12 cellular contexts compared by ENCODE assay signal in genomic region chr10:93440591-93441012, GRCh38. TPM values are rescaled to one million over a fixed set of nuclear protein-coding genes. Genes with fewer than 3 reads are reported as not detected.
A peak's percentile ranks its signal among the peaks of the same experiment; 100 is the strongest.
DNase-seq lines count a peak whose midpoint lies in the region; ATAC-seq, FAIRE-seq and TF ChIP-seq lines count a peak whose summit lies in the region.
"Had no signal": no experiment of that assay in that cellular context is flagged by ENCODE, and none has a peak within 500 bp of the region (broad histone marks: within the 10 kb centered on the region; RNA-seq: fewer than 3 reads in every experiment).

No MANE protein-coding gene starts in this region.

- peak overlapping the region; percentile 67; the same call in 1 of the 2 replicates for H3K56ac ChIP-seq in IMR-90 (ENCODE audit: extremely low read depth, insufficient read depth, low read length)

- no peak for FAIRE-seq in A549 (lab: Jason Lieb, UNC)
- FAIRE-seq: H1, TTC549 had no signal

- POLR2A ChIA-PET in A549 (lab: Yijun Ruan, JAX), result interaction anchor here (0.6 to 2.7 kb wide), 4 partner anchors 17 to 35 kb away, joined by 3 to 8 read pairs (median 4); no protein-coding TSS in a partner anchor
- POLR2A ChIA-PET in IMR-90 (lab: Charles Lee; ENCODE audit: unreplicated experiment), result interaction anchor here (0.5 to 1.1 kb wide), 2 partner anchors 26 to 41 kb away, joined by 3 to 4 read pairs; partner anchors contain the start of gene MYOF

- dilution Hi-C loops in IMR-90 (cut with HindIII; ENCODE audit: low sequenced_read_pairs, unreplicated experiment), result no loop called here

- peak overlapping the region; percentile 45; the same call in 1 of the 2 replicates for H3K9ac ChIP-seq in IMR-90 (ENCODE audit: low read depth, low read length)

- no peak overlapping the region for H2AFZ ChIP-seq in IMR-90 (replicated peaks; ENCODE audit: low read length, poor library complexity)

- CTCF ChIA-PET in A549 (lab: Yijun Ruan, JAX) (interaction anchor here (1.2 to 12.3 kb wide), 9 partner anchors 10 to 64 kb away, joined by 3 to 98 read pairs (median 11); partner anchors contain the start of gene MYOF), IMR-90 (lab: Yijun Ruan, JAX) (interaction anchor here (0.5 to 3.2 kb wide), 5 partner anchors 19 to 657 kb away, joined by 3 to 14 read pairs (median 3); partner anchors contain the start of gene MYOF)

- H3K36me3 Mint-ChIP-seq in nephron (ENCODE audit: low read depth), result peaks cover 5% of the 10 kb centered on the region

- H2AK9ac ChIP-seq in IMR-90 (replicated peaks; ENCODE audit: low read depth, low read length, poor library complexity), result no peak overlapping the region

- H3K79me1 ChIP-seq in IMR-90 (ENCODE audit: low read depth in 1 of 2, low read length in 2 of 2), result peaks cover 31 to 52% of the 10 kb centered on the region in 2 experiments

- TF ChIP-seq POLR2A in A549 (IDR thresholded peaks at IDR 0.05; ENCODE audit: low read length) (no peak), IMR-90 (IDR thresholded peaks at IDR 0.05; ENCODE audit: low read depth, low read length) (no peak)

- peak overlapping the region; percentile 84 for H3K23ac ChIP-seq in IMR-90 (ENCODE audit: low read depth, low read length)

- H3K4me1 ChIP-seq in A549, result peaks cover 95% of the 10 kb centered on the region
- peaks cover 41% of the 10 kb centered on the region for H3K4me1 ChIP-seq in IMR-90 (ENCODE audit: control insufficient read depth, insufficient read depth, low read length)

- peak overlapping the region; percentile 57 to 71 for H4K8ac ChIP-seq in IMR-90 (ENCODE audit: low read depth in 2 of 2, low read length in 2 of 2)

- peak overlapping the region; percentile 85 for H2BK5ac ChIP-seq in IMR-90 (ENCODE audit: low read depth, low read length, poor library complexity, severe bottlenecking)

- peak overlapping the region in 2 of 3 experiments; percentile 1 to 10 for H3K4me3 Mint-ChIP-seq in nephron

- H3K4me2 ChIP-seq in A549 (peak overlapping the region; percentile 83), IMR-90 (ENCODE audit: low read depth, low read length) (peak overlapping the region; percentile 21)

- peaks cover 24% of the 10 kb centered on the region for H3K9me1 ChIP-seq in IMR-90 (ENCODE audit: insufficient read depth, low read length)

- H3K4me3 ChIP-seq in A549 (no peak overlapping the region), IMR-90 (ENCODE audit: insufficient read depth, low read depth, low read length) (no peak overlapping the region)

- TF ChIP-seq RAD21 in A549 (conservative IDR thresholded peaks at IDR 0.05 in 1 of 2, IDR thresholded peaks at IDR 0.05 in 1 of 2), result no peak
- TF ChIP-seq RAD21 in IMR-90 (IDR thresholded peaks at IDR 0.05; ENCODE audit: low read length), result no peak

- peak overlapping the region; percentile 71; the same call in 2 of the 3 replicates for H2BK15ac ChIP-seq in IMR-90 (ENCODE audit: low read depth, low read length)

- TF ChIP-seq EP300 in A549 (IDR thresholded peaks at IDR 0.05), result no peak

- peaks cover 83% of the 10 kb centered on the region for H3K4me1 Mint-ChIP-seq in nephron

- no peaks in the 10 kb centered on the region for H3K27me3 Mint-ChIP-seq in nephron (ENCODE audit: low read depth)

- H2BK20ac ChIP-seq in IMR-90 (ENCODE audit: low read depth, low read length), result peak overlapping the region; percentile 54

- peak overlapping the region; percentile 47; the same call in 1 of the 2 replicates for H4K5ac ChIP-seq in IMR-90 (ENCODE audit: low read depth, low read length)

- in situ Hi-C loops in IMR-90 (cut with MboI; ENCODE audit: low sequenced_read_pairs), result no loop called here

- H4K20me1 ChIP-seq in IMR-90 (ENCODE audit: insufficient read depth, low read length), result peaks cover 8% of the 10 kb centered on the region; the same call in 1 of the 2 replicates

- peak overlapping the region; percentile 86 to 99 (median 90) for H3K27ac Mint-ChIP-seq in nephron

- H3K4ac ChIP-seq in IMR-90 (ENCODE audit: low read depth, low read length), result peak overlapping the region; percentile 73

- peak overlapping the region; percentile 57; the same call in 1 of the 2 replicates for H2AK5ac ChIP-seq in IMR-90 (ENCODE audit: low read depth, low read length)

- H3K18ac ChIP-seq in IMR-90 (ENCODE audit: low read depth, low read length), result peak overlapping the region; percentile 59; the same call in 1 of the 2 replicates

- no peaks in the 10 kb centered on the region for H3K9me3 ChIP-seq in A549
- no peaks in the 10 kb centered on the region for H3K9me3 ChIP-seq in IMR-90 (ENCODE audit: control insufficient read depth, insufficient read depth, low read length)
- H3K9me3 ChIP-seq: neutrophil had no signal

- DNase-seq in A549 (ENCODE audit: low read depth in 1 of 2, low spot score in 1 of 2), result peak in 1 of 2 experiments; percentile 55
- peak; percentile 25 for DNase-seq in IMR-90
- DNase-seq in dedifferentiated amniotic fluid mesenchymal stem cell (ENCODE audit: extremely low spot score), result peak; percentile 59
- no peak for DNase-seq in NCI-H446 treated with DMSO at 0.1 percent for 48 hours (lab: John Stamatoyannopoulos, UW)
- DNase-seq in iPS-NIHi11 (ENCODE audit: low spot score), result no peak
- no peak for DNase-seq in NCI-H226
- DNase-seq in NCI-H1092 treated with DMSO at 0.1 percent for 48 hours (lab: John Stamatoyannopoulos, UW), result no peak

- H3K27ac ChIP-seq in A549 (peak overlapping the region; percentile 97 to 98), IMR-90 (ENCODE audit: insufficient read depth, low read length) (peak overlapping the region; percentile 55)
- H3K27ac ChIP-seq: C4-2B, neutrophil had no signal

- no peak for ATAC-seq in A549
- ATAC-seq in IMR-90 (ENCODE audit: low read depth), result no peak

- peak overlapping the region; percentile 88 for H3K14ac ChIP-seq in IMR-90 (replicated peaks; ENCODE audit: low read depth, low read length)

- WGBS in A549 (ENCODE audit: missing lambda C conversion rate), result 17% methylated on average over 2 of the region's 2 CpGs
- 0% methylated on average over 1 of the region's 2 CpGs; no CpG with 5 or more reads in 1 of the 2 experiments for WGBS in IMR-90 (ENCODE audit: extremely low coverage in 2 of 2, insufficient read length in 1 of 2), 2 experiments

- H3K9me3 Mint-ChIP-seq in nephron, result no peaks in the 10 kb centered on the region

- no TSS peak for BruUV-seq in IMR-90 (replicated peaks; lab: Mats Ljungman, UMichigan)

- H4K91ac ChIP-seq in IMR-90 (ENCODE audit: insufficient read depth, low read depth, low read length), result peak overlapping the region; percentile 71

- peaks cover 11% of the 10 kb centered on the region; the same call in 1 of the 2 replicates for H3K36me3 ChIP-seq in IMR-90 (ENCODE audit: control insufficient read depth, insufficient read depth, low read length)
- H3K36me3 ChIP-seq: neutrophil had no signal

- H3K27me3 ChIP-seq in IMR-90 (ENCODE audit: control insufficient read depth, insufficient read depth, low read length), result no peaks in the 10 kb centered on the region
- H3K27me3 ChIP-seq: neutrophil had no signal

- H2BK120ac ChIP-seq in IMR-90 (ENCODE audit: low read depth, low read length), result peak overlapping the region; percentile 81

- intact Hi-C loops in IMR-90 (cut with micrococcal nuclease), result no loop called here

- TF ChIP-seq CTCF in A549 (IDR thresholded peaks at IDR 0.05) (no peak), IMR-90 (conservative IDR thresholded peaks at IDR 0.05; ENCODE audit: low read depth, low read length) (no peak), nephron (IDR thresholded peaks at IDR 0.05; ENCODE audit: unreplicated experiment in 3 of 3) (no peak)

TF ChIP-seq in A549, 52 proteins besides CTCF, POLR2A, EP300 and RAD21:
- TF ChIP-seq CEBPB (IDR thresholded peaks at IDR 0.05), result 0 out of 4 replicates have a peak, but pooled peaks of 1 of the 2 experiments have one; percentile 14
- TF ChIP-seq MAFK (IDR thresholded peaks at IDR 0.05; ENCODE audit: partially characterized antibody), result peak; percentile 62
- TF ChIP-seq KDM5A (IDR thresholded peaks at IDR 0.05), result no peak
- peak; percentile 50; the same call in 1 of the 2 replicates for TF ChIP-seq GATA3 (IDR thresholded peaks at IDR 0.05; ENCODE audit: borderline replicate concordance)
- TF ChIP-seq FOSL2 (IDR thresholded peaks at IDR 0.05), result no peak
- 0 out of 2 replicates have a peak, but pooled peaks have one; percentile 13 for TF ChIP-seq FOSL2 (CRISPR knock-in tag; IDR thresholded peaks at IDR 0.05)
- no peak for TF ChIP-seq FOXS1 (CRISPR knock-in tag; IDR thresholded peaks at IDR 0.05)
- no peak for TF ChIP-seq FOSB (CRISPR knock-in tag; IDR thresholded peaks at IDR 0.05)

TF ChIP-seq in IMR-90, 13 proteins besides CTCF, POLR2A, EP300 and RAD21:
- TF ChIP-seq MAFK (IDR thresholded peaks at IDR 0.05; ENCODE audit: low read depth, low read length) (no peak), NFE2L2 (IDR thresholded peaks at IDR 0.05; ENCODE audit: low read depth, low read length) (peak; percentile 19; the same call in 1 of the 2 replicates)

RNA-seq across cellular contexts. Expression of gene MYOF, which starts 41.5 kb away (rescaled TPM):
- 229 and 265 TPM in 2 replicates for polyA plus RNA-seq in A549 (2011; rRNA removed)
- 117 TPM in 2 replicates for polyA plus RNA-seq in A549 (2012; cell fraction: cytosol; rRNA removed)
- 127 and 200 TPM in 2 replicates for polyA plus RNA-seq in A549 (2012; cell fraction: nucleus; rRNA removed)
- 190 to 217 TPM (median 191 TPM) in 3 replicates for polyA plus RNA-seq in A549 (2017; fragmentation: RNase III; extraction: RNeasy Plus Mini Kit Qiagen cat#74134 plus additional on column Dnase treatment)
- polyA minus RNA-seq in A549 (2011; rRNA and poly(A)+ RNA removed), result 195 and 221 TPM in 2 replicates
- 281 and 332 TPM in 2 replicates for total RNA-seq in IMR-90 (2012; rRNA removed)
- 197 and 221 TPM in 2 replicates for polyA plus RNA-seq in IMR-90 (2012; rRNA removed)
- 72.0 and 103 TPM in 2 replicates for polyA plus RNA-seq in IMR-90 (2012; cell fraction: cytosol; rRNA removed)
- polyA plus RNA-seq in IMR-90 (2012; cell fraction: nucleus; rRNA removed; ENCODE audit: low replicate concordance), result 86.1 and 277 TPM in 2 replicates

RNA-seq across cellular contexts. Expression of gene CEP55, which starts 55.8 kb away (rescaled TPM):
- polyA plus RNA-seq in A549 (2011; rRNA removed) (63.5 and 87.0 TPM in 2 replicates), A549 (2017; fragmentation: RNase III; extraction: RNeasy Plus Mini Kit Qiagen cat#74134 plus additional on column Dnase treatment) (51.2 to 57.9 TPM (median 52.4 TPM) in 3 replicates), IMR-90 (2012; rRNA removed) (13.8 and 15.7 TPM in 2 replicates)
- 24.7 and 26.7 TPM in 2 replicates for polyA plus RNA-seq in A549 (2012; cell fraction: cytosol; rRNA removed)
- 12.1 and 18.0 TPM in 2 replicates for polyA plus RNA-seq in A549 (2012; cell fraction: nucleus; rRNA removed)
- polyA minus RNA-seq in A549 (2011; rRNA and poly(A)+ RNA removed), result 12.0 and 13.0 TPM in 2 replicates
- 23.5 and 30.8 TPM in 2 replicates for total RNA-seq in IMR-90 (2012; rRNA removed)
- 2.4 and 3.8 TPM in 2 replicates for polyA plus RNA-seq in IMR-90 (2012; cell fraction: cytosol; rRNA removed)
- polyA plus RNA-seq in IMR-90 (2012; cell fraction: nucleus; rRNA removed; ENCODE audit: low replicate concordance), result 1.1 and 5.1 TPM in 2 replicates

Comparison
In these comparisons a context has a peak if more than half of its experiments do, and no peak if none do; other contexts are left out.
1. DNase-seq: peak in IMR-90 (single experiment) and dedifferentiated amniotic fluid mesenchymal stem cell (single experiment); none in NCI-H446 treated with DMSO at 0.1 percent for 48 hours (single experiment), iPS-NIHi11 (single experiment), NCI-H226 (single experiment) and NCI-H1092 treated with DMSO at 0.1 percent for 48 hours (single experiment).